Comparison of ENCODE assay signal across 18 cellular contexts in genomic region chr13:110554946-110555345, GRCh38.
"Had no signal": no experiment of that assay in that cellular context is flagged by ENCODE, and none has a peak within 500 bp of the region (broad histone marks: within the 10 kb centered on the region; RNA-seq: fewer than 3 reads in every experiment).

No MANE protein-coding gene starts in this region.

- H3K27me3 ChIP-seq: upper lobe of right lung had no signal

- DNase-seq: activated B cell treated with CpG ODN at 0.5 μM for 24 hours; activated CD4-positive, alpha-beta T cell treated with anti-CD3 and anti-CD28 coated beads for 48 hours; activated CD8-positive, alpha-beta memory T cell treated with anti-CD3 and anti-CD28 coated beads for 24 hours; activated naive CD4-positive, alpha-beta T cell; anterior cingulate cortex; cerebellar nuclear complex; effector memory CD4-positive, alpha-beta T cell; foreskin fibroblast; retina; stimulated activated CD4-positive, alpha-beta T cell treated with anti-CD3 and anti-CD28 coated beads, Interleukin-4, amount 100 ng/mL, for 4 hours; stimulated activated CD8-positive, alpha-beta memory T cell treated with anti-CD3 and anti-CD28 coated beads, Interleukin-4, amount 100 ng/mL, for 48 hours; stimulated activated naive CD4-positive, alpha-beta T cell treated with Interleukin-2 at 50 U/mL for 16 hours; T-helper 2 cell; upper lobe of right lung had no signal

- H3K9ac ChIP-seq: parathyroid adenoma had no signal

- H3K4me3 Mint-ChIP-seq: activated B cell treated with CpG ODN at 0.5 μM for 24 hours; activated T-helper 1 cell treated with anti-CD3 and anti-CD28 coated beads, Interleukin-12 subunit alpha, Interleukin-12 subunit beta, Interleukin-2, Interleukin-4 antibody, amounts not matched to agents 30 ng/mL and 10 ng/mL and 1 ng/mL, durations not matched to agents 14 hours and 24 hours and 36 hours; neural crest cell had no signal

- H3K27ac ChIP-seq: parathyroid adenoma, skin epidermis had no signal

- H3K36me3 ChIP-seq: upper lobe of right lung had no signal

- H3K27me3 Mint-ChIP-seq: activated B cell treated with CpG ODN at 0.5 μM for 24 hours had no signal

- H3K9me3 Mint-ChIP-seq: activated B cell treated with CpG ODN at 0.5 μM for 24 hours; activated T-helper 1 cell treated with anti-CD3 and anti-CD28 coated beads, Interleukin-12 subunit alpha, Interleukin-12 subunit beta, Interleukin-2, Interleukin-4 antibody, amounts not matched to agents 30 ng/mL and 10 ng/mL and 1 ng/mL, durations not matched to agents 14 hours and 24 hours and 36 hours; neural crest cell had no signal

- H3K27ac Mint-ChIP-seq: activated T-helper 1 cell treated with anti-CD3 and anti-CD28 coated beads, Interleukin-12 subunit alpha, Interleukin-12 subunit beta, Interleukin-2, Interleukin-4 antibody, amounts not matched to agents 30 ng/mL and 10 ng/mL and 1 ng/mL, durations not matched to agents 14 hours and 24 hours and 36 hours had no signal

- H3K4me3 ChIP-seq: skin epidermis, upper lobe of right lung had no signal

- H2AFZ ChIP-seq: parathyroid adenoma had no signal

- H3K9me3 ChIP-seq: upper lobe of right lung had no signal
